In genomic region chr7:100428967-100429636, GRCh38 we compare ENCODE assay signal across 8 cellular contexts. TPM values are rescaled to one million over a fixed set of nuclear protein-coding genes. Genes with fewer than 3 reads are reported as not detected.
DNase-seq lines count a peak whose midpoint lies in the region; ATAC-seq, FAIRE-seq and TF ChIP-seq lines count a peak whose summit lies in the region.

No MANE protein-coding gene starts in this region.

- H3K4me1 Mint-ChIP-seq in chondrocyte (ENCODE audit: low read depth), result peaks cover 36% of the 10 kb centered on the region

- peak overlapping the region; percentile 72 to 91 (median 86) for H3K4me3 ChIP-seq in keratinocyte (ENCODE audit: control insufficient read depth in 2 of 3, extremely low read depth in 1 of 3, insufficient read depth in 2 of 3, low read depth in 1 of 3, low read length in 3 of 3)

- no peaks in the 10 kb centered on the region for H3K27me3 ChIP-seq in keratinocyte (ENCODE audit: control insufficient read depth, extremely low read depth, insufficient read depth, low read length)

- peaks cover 24% of the 10 kb centered on the region for H3K4me1 ChIP-seq in keratinocyte (ENCODE audit: control insufficient read depth, extremely low read depth, insufficient read depth, low read length)

- no peak for FAIRE-seq in keratinocyte (lab: Jason Lieb, UNC)

- peak overlapping the region; percentile 100 for H3K27ac Mint-ChIP-seq in chondrocyte (ENCODE audit: unreplicated experiment)

- no peak for TF ChIP-seq CTCF in AG09319 (IDR thresholded peaks at IDR 0.05; ENCODE audit: low read depth, low read length)
- TF ChIP-seq CTCF in chondrocyte (IDR thresholded peaks at IDR 0.05), result no peak
- TF ChIP-seq CTCF in keratinocyte (optimal IDR thresholded peaks at IDR 0.05 in 1 of 3, IDR thresholded peaks at IDR 0.05 in 1 of 3, conservative IDR thresholded peaks at IDR 0.05 in 1 of 3; ENCODE audit: extremely low read depth in 1 of 3, insufficient read depth in 2 of 3, low read length in 3 of 3), result no peak

- DNase-seq in AG09319 (ENCODE audit: extremely low read depth, low read depth) (peak; percentile 100), NCI-H510A (lab: John Stamatoyannopoulos, UW) (peak; percentile 75), chondrocyte (ENCODE audit: low spot score) (peak; percentile 100), keratinocyte (ENCODE audit: low read depth, low spot score) (peak; percentile 98)
- DNase-seq in activated CD4-positive, alpha-beta T cell treated with anti-CD3 and anti-CD28 coated beads for 24 hours (ENCODE audit: low read depth in 2 of 2), result peak; percentile 100
- peak; percentile 100 for DNase-seq in stimulated activated CD4-positive, alpha-beta T cell treated with anti-CD3 and anti-CD28 coated beads, Interleukin-12 subunit alpha, Interleukin-12 subunit beta, amount 100 ng/mL, for 48 hours (ENCODE audit: low read depth in 2 of 3, low spot score in 1 of 3)

- peaks cover 8 to 29% of the 10 kb centered on the region in 2 experiments for H3K36me3 ChIP-seq in keratinocyte (ENCODE audit: control insufficient read depth in 2 of 2, extremely low read depth in 1 of 2, insufficient read depth in 2 of 2, low read length in 2 of 2)

- H3K9ac ChIP-seq in keratinocyte (ENCODE audit: control insufficient read depth, extremely low read depth, insufficient read depth, low read length), result peak overlapping the region; percentile 99

- H3K36me3 Mint-ChIP-seq in chondrocyte (ENCODE audit: low read depth), result peaks cover 3% of the 10 kb centered on the region

- peak overlapping the region; percentile 99 for H3K4me3 Mint-ChIP-seq in chondrocyte (ENCODE audit: unreplicated experiment)

- ATAC-seq in GM19043 (IDR thresholded peaks at IDR 0.05; ENCODE audit: low read depth, unreplicated experiment) (peak; percentile 54), HG03378 (IDR thresholded peaks at IDR 0.05; ENCODE audit: unreplicated experiment) (peak; percentile 37)

- H3K79me2 ChIP-seq in keratinocyte (ENCODE audit: control insufficient read depth, insufficient read depth, low read length), result peaks cover 37% of the 10 kb centered on the region

- dilution Hi-C loops in keratinocyte (cut with MboI; ENCODE audit: extremely low pct_ligation_motif_present, low sequenced_read_pairs), result no loop called here

- H3K27ac ChIP-seq in keratinocyte (ENCODE audit: control insufficient read depth, insufficient read depth, low read length), result peak overlapping the region; percentile 96

- peaks cover 4% of the 10 kb centered on the region for H4K20me1 ChIP-seq in keratinocyte (ENCODE audit: control insufficient read depth, extremely low read depth, insufficient read depth, low read length)

- H3K9me1 ChIP-seq in keratinocyte (ENCODE audit: control insufficient read depth, extremely low read depth, insufficient read depth, low read length), result peaks cover 3% of the 10 kb centered on the region

- H3K9me3 ChIP-seq in keratinocyte (ENCODE audit: control insufficient read depth, low read depth, low read length), result no peaks in the 10 kb centered on the region

- H3K9me3 Mint-ChIP-seq in chondrocyte (ENCODE audit: low read depth), result no peaks in the 10 kb centered on the region

- H3K4me2 ChIP-seq in keratinocyte (ENCODE audit: control insufficient read depth, extremely low read depth, insufficient read depth, low read depth, low read length), result peak overlapping the region; percentile 96

- H2AFZ ChIP-seq in keratinocyte (ENCODE audit: control insufficient read depth, low read length), result peak overlapping the region; percentile 72

- H3K27me3 Mint-ChIP-seq in chondrocyte (ENCODE audit: low read depth), result no peaks in the 10 kb centered on the region

RNA-seq across cellular contexts. Expression of gene MEPCE, which starts 0.5 kb away (rescaled TPM):
- 30.9 to 39.1 TPM (median 31.8 TPM) in 3 replicates for total RNA-seq in chondrocyte
- polyA plus RNA-seq in keratinocyte, result 10.6 to 14.7 TPM (median 10.8 TPM) in 3 replicates
- polyA plus RNA-seq in keratinocyte (2011; ENCODE audit: low read depth), result 7.9 TPM
- 6.6 and 10.3 TPM in 2 replicates for polyA plus RNA-seq in keratinocyte (2011; cell fraction: cytosol; rRNA removed)
- 20.1 and 26.0 TPM in 2 replicates for polyA plus RNA-seq in keratinocyte (2011; cell fraction: nucleus; rRNA removed)
- 19.7 and 22.2 TPM in 2 replicates for polyA plus RNA-seq in keratinocyte (2012; ENCODE audit: low replicate concordance)
- polyA minus RNA-seq in keratinocyte, result 18.5 to 33.5 TPM (median 19.0 TPM) in 3 replicates
- 18.2 TPM for polyA minus RNA-seq in keratinocyte (2011; cell fraction: cytosol; rRNA and poly(A)+ RNA removed)
- 15.1 and 15.7 TPM in 2 replicates for polyA minus RNA-seq in keratinocyte (2011; cell fraction: nucleus; rRNA and poly(A)+ RNA removed)

RNA-seq across cellular contexts. Expression of gene ZCWPW1, which starts 0.6 kb away (rescaled TPM):
- 2.3 to 3.8 TPM (median 2.6 TPM) in 3 replicates for total RNA-seq in chondrocyte
- 1.4 to 2.0 TPM (median 1.7 TPM) in 3 replicates for polyA plus RNA-seq in keratinocyte
- polyA plus RNA-seq in keratinocyte (2011; ENCODE audit: low read depth), result 2.9 TPM
- 1.4 TPM in 2 replicates for polyA plus RNA-seq in keratinocyte (2011; cell fraction: cytosol; rRNA removed)
- polyA plus RNA-seq in keratinocyte (2011; cell fraction: nucleus; rRNA removed), result 2.8 and 3.1 TPM in 2 replicates
- 1.9 and 2.6 TPM in 2 replicates for polyA plus RNA-seq in keratinocyte (2012; ENCODE audit: low replicate concordance)
- polyA minus RNA-seq in keratinocyte, result 0.16 to 0.54 TPM in 2 of 3 replicates, not detected in the other
- not detected for polyA minus RNA-seq in keratinocyte (2011; cell fraction: cytosol; rRNA and poly(A)+ RNA removed)
- polyA minus RNA-seq in keratinocyte (2011; cell fraction: nucleus; rRNA and poly(A)+ RNA removed), result 0.84 and 0.85 TPM in 2 replicates

RNA-seq across cellular contexts. Expression of gene PPP1R35, which starts 7.2 kb away (rescaled TPM):
- 20.5 to 23.0 TPM (median 21.0 TPM) in 3 replicates for total RNA-seq in chondrocyte
- polyA plus RNA-seq in keratinocyte, result 12.2 to 15.3 TPM (median 13.3 TPM) in 3 replicates
- polyA plus RNA-seq in keratinocyte (2011; ENCODE audit: low read depth), result 2.2 TPM
- polyA plus RNA-seq in keratinocyte (2011; cell fraction: cytosol; rRNA removed), result 7.4 and 15.5 TPM in 2 replicates
- 18.8 and 27.4 TPM in 2 replicates for polyA plus RNA-seq in keratinocyte (2011; cell fraction: nucleus; rRNA removed)
- polyA plus RNA-seq in keratinocyte (2012; ENCODE audit: low replicate concordance), result 21.6 and 22.8 TPM in 2 replicates
- 2.2 to 3.6 TPM (median 3.1 TPM) in 3 replicates for polyA minus RNA-seq in keratinocyte
- polyA minus RNA-seq in keratinocyte (2011; cell fraction: cytosol; rRNA and poly(A)+ RNA removed), result 21.1 TPM
- 4.0 and 5.8 TPM in 2 replicates for polyA minus RNA-seq in keratinocyte (2011; cell fraction: nucleus; rRNA and poly(A)+ RNA removed)

RNA-seq across cellular contexts. Expression of gene SPACDR, which starts 35.0 kb away (rescaled TPM):
- 0.42 to 0.87 TPM in 2 of 3 replicates, not detected in the other for total RNA-seq in chondrocyte
- 0.24 to 0.54 TPM (median 0.37 TPM) in 3 replicates for polyA plus RNA-seq in keratinocyte
- polyA plus RNA-seq in keratinocyte (2011; ENCODE audit: low read depth), result not detected
- 0.61 and 0.64 TPM in 2 replicates for polyA plus RNA-seq in keratinocyte (2011; cell fraction: cytosol; rRNA removed)
- polyA plus RNA-seq in keratinocyte (2011; cell fraction: nucleus; rRNA removed), result 2.1 TPM in 2 replicates
- polyA plus RNA-seq in keratinocyte (2012; ENCODE audit: low replicate concordance), result 0.30 and 1.3 TPM in 2 replicates
- 0.53 to 1.7 TPM (median 1.4 TPM) in 3 replicates for polyA minus RNA-seq in keratinocyte
- polyA minus RNA-seq in keratinocyte (2011; cell fraction: cytosol; rRNA and poly(A)+ RNA removed), result not detected
- not detected in 2 replicates for polyA minus RNA-seq in keratinocyte (2011; cell fraction: nucleus; rRNA and poly(A)+ RNA removed)

RNA-seq across cellular contexts. Expression of gene TSC22D4, which starts 49.9 kb away (rescaled TPM):
- 24.0 to 34.1 TPM (median 33.0 TPM) in 3 replicates for total RNA-seq in chondrocyte
- 8.4 to 16.6 TPM (median 9.1 TPM) in 3 replicates for polyA plus RNA-seq in keratinocyte
- 7.3 TPM for polyA plus RNA-seq in keratinocyte (2011; ENCODE audit: low read depth)
- polyA plus RNA-seq in keratinocyte (2011; cell fraction: cytosol; rRNA removed), result 9.4 and 20.9 TPM in 2 replicates
- polyA plus RNA-seq in keratinocyte (2011; cell fraction: nucleus; rRNA removed), result 22.5 and 30.0 TPM in 2 replicates
- 23.1 and 23.2 TPM in 2 replicates for polyA plus RNA-seq in keratinocyte (2012; ENCODE audit: low replicate concordance)
- polyA minus RNA-seq in keratinocyte, result 6.6 to 18.2 TPM (median 7.0 TPM) in 3 replicates
- 31.5 TPM for polyA minus RNA-seq in keratinocyte (2011; cell fraction: cytosol; rRNA and poly(A)+ RNA removed)
- 14.6 and 17.1 TPM in 2 replicates for polyA minus RNA-seq in keratinocyte (2011; cell fraction: nucleus; rRNA and poly(A)+ RNA removed)

Comparison
In these comparisons a context has a peak if more than half of its experiments do, and no peak if none do; other contexts are left out.
1. Peak in every context shown above with its lines: DNase-seq, ATAC-seq, H3K4me3 ChIP-seq and H3K27ac ChIP-seq.